In genomic region chr20:33909331-33909921, GRCh38 we compare ENCODE assay signal across 9 cellular contexts.
DNase-seq lines count a peak whose midpoint lies in the region; ATAC-seq and TF ChIP-seq lines count a peak whose summit lies in the region.
"Had no signal": no experiment of that assay in that cellular context is flagged by ENCODE, and none has a peak within 500 bp of the region (broad histone marks: within the 10 kb centered on the region; RNA-seq: fewer than 3 reads in every experiment).

No MANE protein-coding gene starts in this region.

- no peak for TF ChIP-seq POLR2A in gastroesophageal sphincter (IDR thresholded peaks at IDR 0.05)
- TF ChIP-seq POLR2A in esophagus squamous epithelium (IDR thresholded peaks at IDR 0.05): no peak

- DNase-seq in NCI-H1105 treated with DMSO at 0.1 percent for 48 hours (lab: John Stamatoyannopoulos, UW): peak; percentile 9
- no peak for DNase-seq in NCI-H1105 (lab: John Stamatoyannopoulos, UW)
- peak; percentile 85 for DNase-seq in SJCRH30
- DNase-seq in thoracic aorta (ENCODE audit: low spot score): no peak
- DNase-seq in esophagus squamous epithelium (lab: John Stamatoyannopoulos, UW): no peak
- DNase-seq in stimulated activated naive CD8-positive, alpha-beta T cell treated with anti-CD3 and anti-CD28 coated beads, Interleukin-15, Interleukin-2, amounts not matched to agents 100 U/mL and 50 U/mL, for 24 hours: no peak
- DNase-seq: gastrocnemius medialis had no signal

- intact Hi-C loops in esophagus squamous epithelium (cut with DNase I): no loop called here

- H3K4me3 ChIP-seq in SJCRH30: no peak overlapping the region
- H3K4me3 ChIP-seq in gastroesophageal sphincter: no peak overlapping the region
- H3K4me3 ChIP-seq in thoracic aorta: no peak overlapping the region
- H3K4me3 ChIP-seq in esophagus squamous epithelium: no peak overlapping the region
- H3K4me3 ChIP-seq: gastrocnemius medialis had no signal

- 63 to 71% methylated on average over 5 to 6 of the region's 6 CpGs for WGBS in gastroesophageal sphincter (ENCODE audit: low coverage in 1 of 2), 2 donors
- WGBS in esophagus squamous epithelium, 2 donors: 54 to 74% methylated on average over 6 of the region's 6 CpGs

- H3K27ac ChIP-seq in SJCRH30 (peak overlapping the region; percentile 31; the same call in 1 of the 2 replicates), gastroesophageal sphincter (no peak overlapping the region), thoracic aorta (peak overlapping the region; percentile 53 to 65), esophagus squamous epithelium (no peak overlapping the region)
- H3K27ac ChIP-seq: gastrocnemius medialis had no signal

- peak; percentile 36 for ATAC-seq in gastroesophageal sphincter
- peak; percentile 57 for ATAC-seq in thoracic aorta (ENCODE audit: insufficient number of reproducible peaks, low FRiP score, low read depth)
- no peak for ATAC-seq in HG03432 (IDR thresholded peaks at IDR 0.05; ENCODE audit: unreplicated experiment)
- no peak for ATAC-seq in stimulated activated naive CD8-positive, alpha-beta T cell treated with anti-CD3 and anti-CD28 coated beads, Interleukin-15, Interleukin-2, amounts not matched to agents 100 U/mL and 50 U/mL, for 24 hours
- ATAC-seq: gastrocnemius medialis had no signal

- no peaks in the 10 kb centered on the region for H3K9me3 ChIP-seq in SJCRH30 (replicated peaks)
- no peaks in the 10 kb centered on the region for H3K9me3 ChIP-seq in gastroesophageal sphincter
- H3K9me3 ChIP-seq in thoracic aorta: no peaks in the 10 kb centered on the region
- H3K9me3 ChIP-seq in esophagus squamous epithelium: no peaks in the 10 kb centered on the region
- H3K9me3 ChIP-seq: gastrocnemius medialis had no signal

- H3K4me1 ChIP-seq in SJCRH30: peaks cover 23% of the 10 kb centered on the region
- H3K4me1 ChIP-seq in gastroesophageal sphincter: peaks cover 0 to 22% (median 0%) of the 10 kb centered on the region in 3 donors
- H3K4me1 ChIP-seq in thoracic aorta (ENCODE audit: control insufficient read depth in 1 of 2, low read depth in 2 of 2): peaks cover 22 to 44% of the 10 kb centered on the region in 2 donors
- H3K4me1 ChIP-seq in esophagus squamous epithelium: peaks cover 0 to 27% (median 6%) of the 10 kb centered on the region in 3 donors

- TF ChIP-seq EP300 in gastroesophageal sphincter (IDR thresholded peaks at IDR 0.05): no peak

- H3K27me3 ChIP-seq in SJCRH30 (no peaks in the 10 kb centered on the region), gastroesophageal sphincter (no peaks in the 10 kb centered on the region), thoracic aorta (replicated peaks; ENCODE audit: insufficient read depth) (no peaks in the 10 kb centered on the region), esophagus squamous epithelium (no peaks in the 10 kb centered on the region)
- H3K27me3 ChIP-seq: gastrocnemius medialis had no signal

- TF ChIP-seq CTCF in gastroesophageal sphincter (IDR thresholded peaks at IDR 0.05) (no peak), thoracic aorta (IDR thresholded peaks at IDR 0.05) (no peak), esophagus squamous epithelium (IDR thresholded peaks at IDR 0.05) (no peak)

- no peaks in the 10 kb centered on the region for H3K36me3 ChIP-seq in SJCRH30
- no peaks in the 10 kb centered on the region for H3K36me3 ChIP-seq in gastroesophageal sphincter
- H3K36me3 ChIP-seq in thoracic aorta: no peaks in the 10 kb centered on the region
- no peaks in the 10 kb centered on the region for H3K36me3 ChIP-seq in esophagus squamous epithelium
- H3K36me3 ChIP-seq: gastrocnemius medialis had no signal

Comparison
In these comparisons a context has a peak if more than half of its experiments do, and no peak if none do; other contexts are left out.
1. DNase-seq: peak in NCI-H1105 treated with DMSO at 0.1 percent for 48 hours (single experiment) and SJCRH30 (2 of 2); none in NCI-H1105 (single experiment), thoracic aorta (single experiment), esophagus squamous epithelium (single experiment) and stimulated activated naive CD8-positive, alpha-beta T cell treated with anti-CD3 and anti-CD28 coated beads, Interleukin-15, Interleukin-2, amounts not matched to agents 100 U/mL and 50 U/mL, for 24 hours (single experiment).
2. H3K27ac ChIP-seq: peak in SJCRH30 (single experiment) and thoracic aorta (2 of 2); none in gastroesophageal sphincter (0 of 4) and esophagus squamous epithelium (0 of 4).
3. ATAC-seq: peak in gastroesophageal sphincter (single experiment) and thoracic aorta (single experiment); none in HG03432 (single experiment) and stimulated activated naive CD8-positive, alpha-beta T cell treated with anti-CD3 and anti-CD28 coated beads, Interleukin-15, Interleukin-2, amounts not matched to agents 100 U/mL and 50 U/mL, for 24 hours (single experiment).